8 cellular contexts compared by ENCODE assay signal in genomic region chr2:111466744-111467143, GRCh38.
DNase-seq lines count a peak whose midpoint lies in the region; ATAC-seq, FAIRE-seq and TF ChIP-seq lines count a peak whose summit lies in the region.
"Not testable (repeated sequence)": the region's sequence is repeated elsewhere in the genome, so short reads cannot be mapped to it uniquely, and the experiment has no call there.

No MANE protein-coding gene starts in this region.

- not testable (repeated sequence) for H3K27me3 ChIP-seq in bronchial epithelial cell (ENCODE audit: control insufficient read depth, insufficient read depth, low read length); mucosa of rectum (ENCODE audit: control insufficient read depth in 2 of 2, insufficient read depth in 2 of 2, low read length in 2 of 2); upper lobe of left lung

- CTCF ChIA-PET in Calu3 (lab: Charles Lee), result interaction anchor here (0.7 kb wide), 1 partner anchor 258 kb away, joined by 3 read pairs; no protein-coding TSS in a partner anchor
- CTCF ChIA-PET in RWPE1 (lab: Yijun Ruan, JAX), result not testable (repeated sequence)

- H3K9ac ChIP-seq in kidney (ENCODE audit: low read length in 2 of 2); mucosa of rectum (ENCODE audit: low read depth in 1 of 2, low read length in 2 of 2): not testable (repeated sequence)

- intact Hi-C loops in Calu3 (cut with micrococcal nuclease; ENCODE audit: unreplicated experiment); kidney (cut with DNase I): not testable (repeated sequence)

- WGBS in upper lobe of left lung, 2 donors, result 54 to 59% methylated on average over 4 of the region's 4 CpGs

- H3K36me3 Mint-ChIP-seq in Calu3 (ENCODE audit: insufficient read depth, unreplicated experiment), result peaks cover 17% of the 10 kb centered on the region

- POLR2A ChIA-PET in RWPE1 (lab: Yijun Ruan, JAX; ENCODE audit: low non-redundant PET), result not testable (repeated sequence)

- not testable (repeated sequence) for TF ChIP-seq CTCF in Calu3 (IDR thresholded peaks at IDR 0.05; ENCODE audit: unreplicated experiment); RWPE1 (conservative IDR thresholded peaks at IDR 0.05; ENCODE audit: low read depth); bronchial epithelial cell (IDR thresholded peaks at IDR 0.05; ENCODE audit: insufficient read depth, low read length, severe bottlenecking); kidney (IDR thresholded peaks at IDR 0.05; ENCODE audit: borderline replicate concordance, extremely low read depth, insufficient read depth); upper lobe of left lung (IDR thresholded peaks at IDR 0.05)

- DNase-seq in Calu3 (peak; percentile 59), LoVo (ENCODE audit: low spot score) (peak; percentile 3), bronchial epithelial cell (ENCODE audit: low read depth) (peak; percentile 52), kidney (peak; percentile 82), upper lobe of left lung (peak in 1 of 2 donors; percentile 77)
- not testable (repeated sequence) for DNase-seq in RWPE1 (ENCODE audit: low spot score)
- peak; percentile 52 for DNase-seq in activated CD8-positive, alpha-beta memory T cell treated with anti-CD3 and anti-CD28 coated beads for 24 hours

- H3K27ac Mint-ChIP-seq in Calu3 (ENCODE audit: unreplicated experiment), result peak overlapping the region; percentile 42

- peak; percentile 23 to 90 for ATAC-seq in upper lobe of left lung (ENCODE audit: low FRiP score in 2 of 2)

- H3K36me3 ChIP-seq in bronchial epithelial cell (ENCODE audit: control insufficient read depth, insufficient read depth, low read length); kidney (ENCODE audit: control insufficient read depth in 1 of 2, insufficient read depth in 2 of 2, low read length in 2 of 2); mucosa of rectum (ENCODE audit: control insufficient read depth in 2 of 2, insufficient read depth in 2 of 2, low read length in 2 of 2); upper lobe of left lung: not testable (repeated sequence)

- H3K27ac ChIP-seq in RWPE1 (peak overlapping the region; percentile 61), mucosa of rectum (ENCODE audit: low read depth in 2 of 2, low read length in 2 of 2) (peak overlapping the region; percentile 76 to 83)
- H3K27ac ChIP-seq in kidney (ENCODE audit: low read depth in 2 of 2, low read length in 2 of 2); upper lobe of left lung: not testable (repeated sequence)

- TF ChIP-seq POLR2A in upper lobe of left lung (IDR thresholded peaks at IDR 0.05), result not testable (repeated sequence)

- not testable (repeated sequence) for FAIRE-seq in bronchial epithelial cell (lab: Jason Lieb, UNC); kidney (lab: Jason Lieb, UNC)

- not testable (repeated sequence) for H3K9me3 ChIP-seq in kidney (ENCODE audit: control insufficient read depth in 1 of 2, low read length in 2 of 2); mucosa of rectum (ENCODE audit: control insufficient read depth in 2 of 2, low read length in 2 of 2); upper lobe of left lung

- not testable (repeated sequence) for H3K27me3 Mint-ChIP-seq in Calu3 (ENCODE audit: unreplicated experiment)

- H3K4me1 Mint-ChIP-seq in Calu3 (ENCODE audit: low read depth, unreplicated experiment), result not testable (repeated sequence)

- not testable (repeated sequence) for TF ChIP-seq EP300 in upper lobe of left lung (IDR thresholded peaks at IDR 0.05)

- BruUV-seq in Calu3 (replicated peaks; lab: Mats Ljungman, UMichigan), result not testable (repeated sequence)

- not testable (repeated sequence) for H3K4me1 ChIP-seq in kidney (ENCODE audit: control insufficient read depth in 1 of 2, insufficient read depth in 1 of 2, low read depth in 1 of 2, low read length in 2 of 2); mucosa of rectum (ENCODE audit: control insufficient read depth in 2 of 2, insufficient read depth in 2 of 2, low read length in 2 of 2); upper lobe of left lung

- H3K9me3 Mint-ChIP-seq in Calu3 (ENCODE audit: low read depth, unreplicated experiment), result not testable (repeated sequence)

- not testable (repeated sequence) for H3K4me3 Mint-ChIP-seq in Calu3 (ENCODE audit: low read depth, unreplicated experiment)

- H3K4me3 ChIP-seq in bronchial epithelial cell (ENCODE audit: low read depth, low read length); kidney (ENCODE audit: low read length in 2 of 2); mucosa of rectum (ENCODE audit: low read length in 2 of 2); upper lobe of left lung: not testable (repeated sequence)
